Comparison of ENCODE assay signal across 10 cellular contexts in the genomic region with DNA sequence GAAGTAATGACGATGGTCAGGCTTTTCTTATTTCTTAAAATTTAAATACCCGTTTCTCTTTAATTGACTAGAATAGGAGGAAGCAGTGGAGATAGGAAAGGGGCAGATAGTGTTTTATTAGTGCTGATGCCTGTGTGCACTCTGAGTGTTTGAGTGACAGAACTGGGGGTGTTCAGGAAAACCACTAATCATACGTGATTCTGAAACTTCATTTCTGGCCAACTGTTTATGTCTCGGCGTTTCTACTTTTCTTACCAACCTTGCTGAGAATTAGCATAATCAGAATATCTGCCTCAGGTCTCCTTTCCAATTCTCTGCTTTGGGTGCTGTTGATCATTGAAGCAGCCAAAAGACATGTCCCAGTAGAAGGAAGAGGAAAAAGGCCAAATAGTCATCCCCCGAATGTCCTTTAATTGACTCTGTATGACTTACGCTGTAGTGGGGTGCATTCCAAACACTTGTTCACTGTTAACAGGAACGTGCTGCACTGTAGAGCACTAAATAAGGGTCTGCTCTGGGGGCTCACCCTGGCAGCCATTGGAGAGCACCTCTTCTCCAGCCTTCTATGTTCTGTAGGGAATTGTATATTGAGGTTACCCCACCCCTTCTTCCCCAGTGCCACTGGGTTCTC.
DNase-seq lines count a peak whose midpoint lies in the region; ATAC-seq and TF ChIP-seq lines count a peak whose summit lies in the region.
"Had no signal": no experiment of that assay in that cellular context is flagged by ENCODE, and none has a peak within 500 bp of the region (broad histone marks: within the 10 kb centered on the region; RNA-seq: fewer than 3 reads in every experiment).

No MANE protein-coding gene starts in this region.

- H3K27ac Mint-ChIP-seq in T-helper 2 cell treated with Interferon-gamma antibody and Interleukin-4, amounts not matched to agents 5 μg/mL and 100 μg/mL, for 36 hours = peak overlapping the region; percentile 91
- peak overlapping the region; percentile 68 for H3K27ac Mint-ChIP-seq in progenitor cell of endocrine pancreas

- no peaks in the 10 kb centered on the region for H3K36me3 ChIP-seq in PC-3 (ENCODE audit: low read depth, low read length)

- DNase-seq in NOMO-1 treated with DMSO at 0.1 percent for 48 hours (lab: John Stamatoyannopoulos, UW; ENCODE audit: unreplicated experiment) (peak; percentile 25), NOMO-1 treated with dmso at 0.1 percent for 144 hours (lab: John Stamatoyannopoulos, UW; ENCODE audit: unreplicated experiment) (no peak), progenitor cell of endocrine pancreas (ENCODE audit: low spot score, unreplicated experiment) (no peak), NCI-H1092 (lab: John Stamatoyannopoulos, UW) (no peak), PC-3 (no peak)
- no peak for DNase-seq in T-helper 2 cell treated with Interferon-gamma antibody and Interleukin-4, amounts not matched to agents 5 μg/mL and 100 μg/mL, for 36 hours (ENCODE audit: low spot score)
- DNase-seq in effector CD8-positive, alpha-beta T cell (lab: John Stamatoyannopoulos, UW) = no peak
- DNase-seq: body of pancreas; stimulated activated CD4-positive, alpha-beta T cell treated with anti-CD3 and anti-CD28 coated beads, Interleukin-2, amount 100 ng/mL, for 48 hours had no signal

- no peaks in the 10 kb centered on the region for H3F3A ChIP-seq in PC-3 (ENCODE audit: low read length, unreplicated experiment)

- H3K4me1 ChIP-seq in PC-3 (ENCODE audit: insufficient read depth, low read length) = peaks cover 29% of the 10 kb centered on the region

- H3K9me3 Mint-ChIP-seq in T-helper 2 cell treated with Interferon-gamma antibody and Interleukin-4, amounts not matched to agents 5 μg/mL and 100 μg/mL, for 36 hours = no peaks in the 10 kb centered on the region
- peaks cover 3% of the 10 kb centered on the region for H3K9me3 Mint-ChIP-seq in progenitor cell of endocrine pancreas (ENCODE audit: low read depth)

- no peak overlapping the region for H3K4me2 ChIP-seq in PC-3 (ENCODE audit: low read length)

- TF ChIP-seq CTCF in progenitor cell of endocrine pancreas (IDR thresholded peaks at IDR 0.05; ENCODE audit: unreplicated experiment) (no peak), PC-3 (conservative IDR thresholded peaks at IDR 0.05; ENCODE audit: low read depth, low read length) (no peak)

- 0 out of 2 replicates have a peak, but pooled peaks cover 6% of the 10 kb centered on the region for H4K20me1 ChIP-seq in PC-3 (ENCODE audit: low read length)

- no peak overlapping the region for H2AFZ ChIP-seq in PC-3 (ENCODE audit: low read length)

- H3K9me3 ChIP-seq in PC-3 (ENCODE audit: low read length) = no peaks in the 10 kb centered on the region
- H3K9me3 ChIP-seq: body of pancreas had no signal

- no peaks in the 10 kb centered on the region for H3K9me2 ChIP-seq in PC-3 (replicated peaks; ENCODE audit: low read length)

- POLR2A ChIA-PET in PC-3 (lab: Charles Lee; ENCODE audit: unreplicated experiment) = no interaction called here

- no peak overlapping the region for H3K4me3 ChIP-seq in PC-3 (ENCODE audit: low read length)
- H3K4me3 ChIP-seq: body of pancreas had no signal

- H3K4me1 Mint-ChIP-seq in T-helper 2 cell treated with Interferon-gamma antibody and Interleukin-4, amounts not matched to agents 5 μg/mL and 100 μg/mL, for 36 hours (ENCODE audit: low read depth) = peaks cover 70% of the 10 kb centered on the region
- peaks cover 51% of the 10 kb centered on the region for H3K4me1 Mint-ChIP-seq in progenitor cell of endocrine pancreas (ENCODE audit: low read depth)

- peak overlapping the region; percentile 86 for H3K4me3 Mint-ChIP-seq in T-helper 2 cell treated with Interferon-gamma antibody and Interleukin-4, amounts not matched to agents 5 μg/mL and 100 μg/mL, for 36 hours
- H3K4me3 Mint-ChIP-seq in progenitor cell of endocrine pancreas (ENCODE audit: low read depth) = no peak overlapping the region

- ATAC-seq in HG02623 (IDR thresholded peaks at IDR 0.05; ENCODE audit: unreplicated experiment) = peak; percentile 70
- no peak for ATAC-seq in PC-3
- ATAC-seq: body of pancreas had no signal

- no peak overlapping the region for H3K9ac ChIP-seq in PC-3 (ENCODE audit: low read length)

- H3K27me3 ChIP-seq in PC-3 (ENCODE audit: low read length) = no peaks in the 10 kb centered on the region
- H3K27me3 ChIP-seq: body of pancreas had no signal

- peaks cover 83% of the 10 kb centered on the region for H3K79me2 ChIP-seq in PC-3 (ENCODE audit: low read length)

- H3K36me3 Mint-ChIP-seq in T-helper 2 cell treated with Interferon-gamma antibody and Interleukin-4, amounts not matched to agents 5 μg/mL and 100 μg/mL, for 36 hours (ENCODE audit: low read depth) = peaks cover 6% of the 10 kb centered on the region
- H3K36me3 Mint-ChIP-seq in progenitor cell of endocrine pancreas (ENCODE audit: insufficient read depth) = peaks cover 9% of the 10 kb centered on the region

- H3K27ac ChIP-seq in PC-3 (ENCODE audit: low read length) = no peak overlapping the region

- H3K27me3 Mint-ChIP-seq in T-helper 2 cell treated with Interferon-gamma antibody and Interleukin-4, amounts not matched to agents 5 μg/mL and 100 μg/mL, for 36 hours (ENCODE audit: low read depth) = no peaks in the 10 kb centered on the region
- no peaks in the 10 kb centered on the region for H3K27me3 Mint-ChIP-seq in progenitor cell of endocrine pancreas

- CTCF ChIA-PET in PC-3 (lab: Charles Lee) = no interaction called here

- BruUV-seq in PC-3 (replicated peaks; lab: Mats Ljungman, UMichigan) = no TSS peak

- intact Hi-C loops in PC-3 (cut with micrococcal nuclease) = no loop called here
